9 cellular contexts compared by ENCODE assay signal in the genomic region with DNA sequence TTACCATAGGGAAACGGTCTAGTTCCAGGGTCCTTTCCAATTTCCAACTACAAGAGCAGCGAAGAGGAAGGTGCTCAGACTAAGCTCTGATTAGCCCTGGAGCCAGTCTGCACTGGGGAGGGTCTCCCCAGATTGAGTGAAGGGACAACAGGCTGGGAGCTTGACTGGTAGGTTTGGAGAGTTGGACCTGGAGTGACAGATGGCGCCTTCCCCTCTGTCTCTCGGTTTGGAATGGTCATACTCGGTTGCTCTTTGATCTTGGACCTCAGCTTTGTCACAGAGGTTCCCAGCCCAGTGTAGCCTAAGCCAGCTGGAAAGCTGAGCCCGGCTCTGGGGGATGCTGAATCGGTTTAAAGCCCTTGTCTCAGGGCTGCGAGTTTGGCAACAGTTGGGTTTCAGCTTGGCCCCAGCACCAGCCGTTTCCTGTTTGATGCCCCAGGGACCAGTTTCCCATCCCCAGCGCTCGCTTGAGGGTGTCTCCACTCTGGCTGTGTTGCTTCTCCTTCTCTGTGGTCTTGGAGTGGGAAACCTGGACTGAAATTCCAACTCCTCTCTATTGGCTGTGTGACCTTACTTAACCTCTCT. TPM values are rescaled to one million over a fixed set of nuclear protein-coding genes. Genes with fewer than 3 reads are reported as not detected.
DNase-seq lines count a peak whose midpoint lies in the region; ATAC-seq and TF ChIP-seq lines count a peak whose summit lies in the region.
"Had no signal": no experiment of that assay in that cellular context is flagged by ENCODE, and none has a peak within 500 bp of the region (broad histone marks: within the 10 kb centered on the region; RNA-seq: fewer than 3 reads in every experiment).

No MANE protein-coding gene starts in this region.

- POLR2A ChIA-PET in activated naive CD8-positive, alpha-beta T cell treated with anti-CD3 and anti-CD28 coated beads, Interleukin-2, amount 10 ng/mL, durations not matched to agents 7 days and 5 days (lab: Charles Lee), result interaction anchor here (0.8 to 2.5 kb wide), 6 partner anchors 11 to 86 kb away, joined by 3 to 11 read pairs (median 3); a partner anchor contains a TSS

- H3K4me3 Mint-ChIP-seq in activated naive CD8-positive, alpha-beta T cell treated with anti-CD3 and anti-CD28 coated beads, Interleukin-2, amount 10 ng/mL, durations not matched to agents 7 days and 5 days, result peak overlapping the region; percentile 89

- H3K9me3 ChIP-seq in right atrium auricular region, result no peaks in the 10 kb centered on the region

- H3K36me3 Mint-ChIP-seq in activated naive CD8-positive, alpha-beta T cell treated with anti-CD3 and anti-CD28 coated beads, Interleukin-2, amount 10 ng/mL, durations not matched to agents 7 days and 5 days, result peaks cover 3% of the 10 kb centered on the region

- no peaks in the 10 kb centered on the region for H3K9me3 Mint-ChIP-seq in activated naive CD8-positive, alpha-beta T cell treated with anti-CD3 and anti-CD28 coated beads, Interleukin-2, amount 10 ng/mL, durations not matched to agents 7 days and 5 days

- TF ChIP-seq CTCF in right atrium auricular region (IDR thresholded peaks at IDR 0.05), result no peak

- H3K27ac ChIP-seq in right atrium auricular region, result peak overlapping the region; percentile 90 to 96
- H3K27ac ChIP-seq: 22Rv1 had no signal

- peak overlapping the region; percentile 88 to 94 for H3K4me3 ChIP-seq in right atrium auricular region

- peak overlapping the region; percentile 82 for H3K27ac Mint-ChIP-seq in activated naive CD8-positive, alpha-beta T cell treated with anti-CD3 and anti-CD28 coated beads, Interleukin-2, amount 10 ng/mL, durations not matched to agents 7 days and 5 days

- H3K36me3 ChIP-seq in right atrium auricular region, result no peaks in the 10 kb centered on the region

- H3K27me3 Mint-ChIP-seq in activated naive CD8-positive, alpha-beta T cell treated with anti-CD3 and anti-CD28 coated beads, Interleukin-2, amount 10 ng/mL, durations not matched to agents 7 days and 5 days, result no peaks in the 10 kb centered on the region

- ATAC-seq in activated naive CD8-positive, alpha-beta T cell treated with anti-CD3 and anti-CD28 coated beads, Interleukin-2, amount 10 ng/mL, durations not matched to agents 7 days and 5 days (ENCODE audit: low read depth), result no peak
- no peak for ATAC-seq in HG02870 (IDR thresholded peaks at IDR 0.05; ENCODE audit: unreplicated experiment)
- ATAC-seq in GM21619 (IDR thresholded peaks at IDR 0.05; ENCODE audit: unreplicated experiment), result no peak

- H3K27me3 ChIP-seq in right atrium auricular region, result no peaks in the 10 kb centered on the region

- H3K4me1 ChIP-seq in right atrium auricular region, result peaks cover 0 to 54% of the 10 kb centered on the region in 2 donors

- DNase-seq in DMS79 treated with DMSO at 0.1 percent for 48 hours (lab: John Stamatoyannopoulos, UW), result peak; percentile 6
- DNase-seq in DMS79 (lab: John Stamatoyannopoulos, UW), result no peak
- DNase-seq in NCI-H1092 (lab: John Stamatoyannopoulos, UW), result peak; percentile 63
- peak; percentile 34 for DNase-seq in activated naive CD8-positive, alpha-beta T cell treated with anti-CD3 and anti-CD28 coated beads, Interleukin-2, amount 10 ng/mL, durations not matched to agents 7 days and 5 days
- no peak for DNase-seq in right atrium auricular region (ENCODE audit: low spot score)
- DNase-seq in putamen (ENCODE audit: low spot score), result peak; percentile 39

- peaks cover 29% of the 10 kb centered on the region for H3K4me1 Mint-ChIP-seq in activated naive CD8-positive, alpha-beta T cell treated with anti-CD3 and anti-CD28 coated beads, Interleukin-2, amount 10 ng/mL, durations not matched to agents 7 days and 5 days

RNA-seq across cellular contexts. Expression of a gene that starts 53.1 kb away (rescaled TPM):
- 10 to 100 TPM; 18.6 to 19.0 TPM for total RNA-seq in activated naive CD8-positive, alpha-beta T cell treated with anti-CD3 and anti-CD28 coated beads, Interleukin-2, amount 10 ng/mL, durations not matched to agents 7 days and 5 days
- 10 to 100 TPM in 1 of 2 donors, 1 to 10 TPM in 1; 7.1 to 10.1 TPM for total RNA-seq in right atrium auricular region

Comparison
In these comparisons a context has a peak if more than half of its experiments do, and no peak if none do; other contexts are left out.
1. DNase-seq: peak in DMS79 treated with DMSO at 0.1 percent for 48 hours (single experiment), NCI-H1092 (single experiment), activated naive CD8-positive, alpha-beta T cell treated with anti-CD3 and anti-CD28 coated beads, Interleukin-2, amount 10 ng/mL, durations not matched to agents 7 days and 5 days (single experiment) and putamen (single experiment); none in DMS79 (single experiment) and right atrium auricular region (single experiment).